Comparison of ENCODE assay signal across 34 cellular contexts in genomic region chr19:1278074-1278473, GRCh38. TPM values are rescaled to one million over a fixed set of nuclear protein-coding genes. Genes with fewer than 3 reads are reported as not detected.
A peak's percentile ranks its signal among the peaks of the same experiment; 100 is the strongest.
DNase-seq lines count a peak whose midpoint lies in the region; ATAC-seq and TF ChIP-seq lines count a peak whose summit lies in the region.
"Had no signal": no experiment of that assay in that cellular context is flagged by ENCODE, and none has a peak within 500 bp of the region (broad histone marks: within the 10 kb centered on the region; RNA-seq: fewer than 3 reads in every experiment).

No MANE protein-coding gene starts in this region.

- no peak overlapping the region for H3K27ac Mint-ChIP-seq in T-helper 1 cell treated with Interleukin-12 subunit alpha and Interleukin-12 subunit beta and Interleukin-4 antibody, amounts not matched to agents 30 μg/mL and 1 μg/mL, for 36 hours
- peak overlapping the region; percentile 45 for H3K27ac Mint-ChIP-seq in stimulated activated naive CD8-positive, alpha-beta T cell treated with anti-CD3 and anti-CD28 coated beads, Interleukin-15, Interleukin-2, amounts not matched to agents 100 ng/mL and 50 ng/mL, for 24 hours
- H3K27ac Mint-ChIP-seq in immature natural killer cell (peak overlapping the region in 3 of 6 donors; percentile 24 to 53 (median 50)), type B pancreatic cell (peak overlapping the region; percentile 53)
- H3K27ac Mint-ChIP-seq: activated CD4-positive, alpha-beta memory T cell treated with anti-CD3 and anti-CD28 coated beads, Interleukin-2, amount 10 ng/mL, durations not matched to agents 7 days and 5 days; natural killer cell treated with Interleukin-12 subunit alpha and Interleukin-12 subunit beta and Interleukin-15 and Interleukin-18, amount 100 ng/mL, for 72 hours had no signal

- H3K4me3 Mint-ChIP-seq in T-helper 1 cell treated with Interleukin-12 subunit alpha and Interleukin-12 subunit beta and Interleukin-4 antibody, amounts not matched to agents 30 μg/mL and 1 μg/mL, for 36 hours: peak overlapping the region; percentile 14
- peak overlapping the region; percentile 45 for H3K4me3 Mint-ChIP-seq in stimulated activated naive CD8-positive, alpha-beta T cell treated with anti-CD3 and anti-CD28 coated beads, Interleukin-15, Interleukin-2, amounts not matched to agents 100 ng/mL and 50 ng/mL, for 24 hours
- peak overlapping the region in 3 of 5 donors; percentile 18 to 40 (median 38) for H3K4me3 Mint-ChIP-seq in immature natural killer cell
- H3K4me3 Mint-ChIP-seq in type B pancreatic cell: peak overlapping the region; percentile 28
- H3K4me3 Mint-ChIP-seq: activated CD4-positive, alpha-beta memory T cell treated with anti-CD3 and anti-CD28 coated beads, Interleukin-2, amount 10 ng/mL, durations not matched to agents 7 days and 5 days; CD14-positive monocyte; natural killer cell treated with Interleukin-12 subunit alpha and Interleukin-12 subunit beta and Interleukin-15 and Interleukin-18, amount 100 ng/mL, for 72 hours had no signal

- ATAC-seq in stimulated activated naive CD8-positive, alpha-beta T cell treated with anti-CD3 and anti-CD28 coated beads, Interleukin-15, Interleukin-2, amounts not matched to agents 100 U/mL and 50 U/mL, for 24 hours: no peak
- ATAC-seq: gastroesophageal sphincter; natural killer cell treated with Interleukin-12 subunit alpha and Interleukin-12 subunit beta and Interleukin-15 and Interleukin-18, amount 100 ng/mL, for 72 hours had no signal

- H3K27me3 Mint-ChIP-seq in T-helper 1 cell treated with Interleukin-12 subunit alpha and Interleukin-12 subunit beta and Interleukin-4 antibody, amounts not matched to agents 30 μg/mL and 1 μg/mL, for 36 hours (ENCODE audit: low read depth): no peaks in the 10 kb centered on the region
- H3K27me3 Mint-ChIP-seq in stimulated activated naive CD8-positive, alpha-beta T cell treated with anti-CD3 and anti-CD28 coated beads, Interleukin-15, Interleukin-2, amounts not matched to agents 100 ng/mL and 50 ng/mL, for 24 hours: no peaks in the 10 kb centered on the region
- H3K27me3 Mint-ChIP-seq in immature natural killer cell (ENCODE audit: low read depth in 3 of 3): peaks cover 3 to 13% (median 6%) of the 10 kb centered on the region in 3 donors
- no peaks in the 10 kb centered on the region for H3K27me3 Mint-ChIP-seq in type B pancreatic cell
- H3K27me3 Mint-ChIP-seq: natural killer cell treated with Interleukin-12 subunit alpha and Interleukin-12 subunit beta and Interleukin-15 and Interleukin-18, amount 100 ng/mL, for 72 hours had no signal

- H3K36me3 ChIP-seq in OCI-LY7 (ENCODE audit: insufficient read depth, low read length): peaks cover 71% of the 10 kb centered on the region

- TF ChIP-seq POLR2A in lower leg skin (IDR thresholded peaks at IDR 0.05): no peak

- intact Hi-C loops in lower leg skin (cut with DNase I; ENCODE audit: low total_unique reads): loop anchor here (5.0 kb wide), 1 partner anchor 169 kb away; no protein-coding TSS in a partner anchor
- intact Hi-C loops in OCI-LY7 (cut with micrococcal nuclease; ENCODE audit: unreplicated experiment): loop anchor here (5.0 kb wide), 1 partner anchor 159 kb away; the partner anchor contains the start of gene RPS15

- POLR2A ChIA-PET in OCI-LY7 (lab: Charles Lee): no interaction called here

- H3K9me3 ChIP-seq in OCI-LY7 (ENCODE audit: low read length): no peaks in the 10 kb centered on the region
- H3K9me3 ChIP-seq: colonic mucosa, gastroesophageal sphincter, testis had no signal

- H3K4me1 Mint-ChIP-seq in T-helper 1 cell treated with Interleukin-12 subunit alpha and Interleukin-12 subunit beta and Interleukin-4 antibody, amounts not matched to agents 30 μg/mL and 1 μg/mL, for 36 hours (ENCODE audit: low read depth): peaks cover 19% of the 10 kb centered on the region
- peaks cover 29% of the 10 kb centered on the region for H3K4me1 Mint-ChIP-seq in stimulated activated naive CD8-positive, alpha-beta T cell treated with anti-CD3 and anti-CD28 coated beads, Interleukin-15, Interleukin-2, amounts not matched to agents 100 ng/mL and 50 ng/mL, for 24 hours (ENCODE audit: low read depth)
- peaks cover 19 to 23% of the 10 kb centered on the region in 2 donors for H3K4me1 Mint-ChIP-seq in immature natural killer cell
- peaks cover 16% of the 10 kb centered on the region for H3K4me1 Mint-ChIP-seq in type B pancreatic cell (ENCODE audit: unreplicated experiment)

- TF ChIP-seq CTCF in type B pancreatic cell (conservative IDR thresholded peaks at IDR 0.05): no peak
- no peak for TF ChIP-seq CTCF in lower leg skin (IDR thresholded peaks at IDR 0.05)
- no peak for TF ChIP-seq CTCF in OCI-LY7 (conservative IDR thresholded peaks at IDR 0.05; ENCODE audit: low read length)

- CTCF ChIA-PET in OCI-LY7 (lab: Charles Lee; ENCODE audit: unreplicated experiment): interaction anchor here (0.5 kb wide), 1 partner anchor 369 kb away, joined by 5 read pairs; no protein-coding TSS in a partner anchor

- H3K27ac ChIP-seq in OCI-LY7 (ENCODE audit: low read depth, low read length, poor library complexity, severe bottlenecking): no peak overlapping the region
- H3K27ac ChIP-seq: cardiac muscle cell, colonic mucosa, gastroesophageal sphincter, hepatocyte, parathyroid adenoma, skin epidermis, testis had no signal

- no TSS peak for BruUV-seq in OCI-LY7 (replicated peaks; lab: Mats Ljungman, UMichigan)

- H3K9me2 ChIP-seq in OCI-LY7 (ENCODE audit: insufficient read depth, low read length): no peaks in the 10 kb centered on the region

- WGBS in lower leg skin, 2 donors: 75 to 81% methylated on average over 12 of the region's 12 CpGs

- no peak overlapping the region for H2AFZ ChIP-seq in OCI-LY7 (ENCODE audit: low read length)
- H2AFZ ChIP-seq: hepatocyte, parathyroid adenoma had no signal

- peaks cover 18% of the 10 kb centered on the region for H3K36me3 Mint-ChIP-seq in T-helper 1 cell treated with Interleukin-12 subunit alpha and Interleukin-12 subunit beta and Interleukin-4 antibody, amounts not matched to agents 30 μg/mL and 1 μg/mL, for 36 hours (ENCODE audit: low read depth)
- peaks cover 25% of the 10 kb centered on the region for H3K36me3 Mint-ChIP-seq in stimulated activated naive CD8-positive, alpha-beta T cell treated with anti-CD3 and anti-CD28 coated beads, Interleukin-15, Interleukin-2, amounts not matched to agents 100 ng/mL and 50 ng/mL, for 24 hours (ENCODE audit: low read depth)
- H3K36me3 Mint-ChIP-seq in immature natural killer cell (peaks cover 5 to 13% (median 10%) of the 10 kb centered on the region in 3 donors), type B pancreatic cell (peaks cover 5% of the 10 kb centered on the region)

- no peak overlapping the region for H3K4me2 ChIP-seq in OCI-LY7 (ENCODE audit: low read length)
- H3K4me2 ChIP-seq: hepatocyte had no signal

- no peaks in the 10 kb centered on the region for H3K9me3 Mint-ChIP-seq in T-helper 1 cell treated with Interleukin-12 subunit alpha and Interleukin-12 subunit beta and Interleukin-4 antibody, amounts not matched to agents 30 μg/mL and 1 μg/mL, for 36 hours
- no peaks in the 10 kb centered on the region for H3K9me3 Mint-ChIP-seq in stimulated activated naive CD8-positive, alpha-beta T cell treated with anti-CD3 and anti-CD28 coated beads, Interleukin-15, Interleukin-2, amounts not matched to agents 100 ng/mL and 50 ng/mL, for 24 hours
- no peaks in the 10 kb centered on the region for H3K9me3 Mint-ChIP-seq in immature natural killer cell
- H3K9me3 Mint-ChIP-seq in type B pancreatic cell: no peaks in the 10 kb centered on the region
- H3K9me3 Mint-ChIP-seq: activated CD4-positive, alpha-beta memory T cell treated with anti-CD3 and anti-CD28 coated beads, Interleukin-2, amount 10 ng/mL, durations not matched to agents 7 days and 5 days; natural killer cell treated with Interleukin-12 subunit alpha and Interleukin-12 subunit beta and Interleukin-15 and Interleukin-18, amount 100 ng/mL, for 72 hours had no signal

- peaks cover 29% of the 10 kb centered on the region for H3K4me1 ChIP-seq in OCI-LY7 (ENCODE audit: insufficient read depth, low read length, poor library complexity, severe bottlenecking)

- DNase-seq in T-helper 1 cell (no peak), immature natural killer cell (no peak), type B pancreatic cell (ENCODE audit: extremely low spot score, unreplicated experiment) (no peak), lower leg skin (ENCODE audit: low spot score in 2 of 2) (no peak), OCI-LY7 (ENCODE audit: low spot score) (no peak)
- DNase-seq in stimulated activated naive CD8-positive, alpha-beta T cell treated with anti-CD3 and anti-CD28 coated beads, Interleukin-15, Interleukin-2, amounts not matched to agents 100 U/mL and 50 U/mL, for 24 hours: no peak
- DNase-seq: 8988T; activated CD4-positive, alpha-beta memory T cell treated with anti-CD3 and anti-CD28 coated beads, Interleukin-2, amount 10 ng/mL, durations not matched to agents 7 days and 5 days; activated gamma-delta T cell; anterior cingulate cortex; Calu3; colonic mucosa; DMS79 treated with DMSO at 0.1 percent for 48 hours; effector CD8-positive, alpha-beta T cell; GDM1; MV-4-11; NCI-H1436 treated with DMSO at 0.1 percent for 48 hours; NCI-H2107; NCI-H446 treated with DMSO at 0.1 percent for 48 hours; NCI-H82; RPMI8226; stimulated activated naive CD4-positive, alpha-beta T cell; testis had no signal

- no peak overlapping the region for H3K4me3 ChIP-seq in lower leg skin (ENCODE audit: low read depth, poor library complexity, severe bottlenecking)
- no peak overlapping the region for H3K4me3 ChIP-seq in OCI-LY7 (ENCODE audit: low read depth, low read length, poor library complexity, severe bottlenecking)
- H3K4me3 ChIP-seq: cardiac muscle cell, colonic mucosa, gastroesophageal sphincter, hepatocyte, lung, skin epidermis, testis had no signal

- H4K20me1 ChIP-seq in OCI-LY7 (ENCODE audit: insufficient read depth, low read length): no peaks in the 10 kb centered on the region

- peaks cover 27% of the 10 kb centered on the region; the same call in 1 of the 2 replicates for H3K79me2 ChIP-seq in OCI-LY7 (ENCODE audit: insufficient read depth, low read depth, low read length)

RNA-seq across cellular contexts. Expression of gene FAM174C, which starts 2.7 kb away (rescaled TPM):
- 10 to 100 TPM; 50.5 to 98.4 (median 86.9) TPM for polyA plus RNA-seq in immature natural killer cell
- total RNA-seq in type B pancreatic cell (ENCODE audit: low replicate concordance): 30.6 and 36.4 TPM in 2 replicates
- total RNA-seq in lower leg skin: 10 to 100 TPM; 66.3 to 74.1 (median 68.8) TPM
- total RNA-seq in OCI-LY7 (2014; rRNA removed; shearing (Covaris generic)): 52.6 and 53.2 TPM in 2 replicates
- 79.8 and 81.5 TPM in 2 replicates for total RNA-seq in OCI-LY7 (2022)

RNA-seq across cellular contexts. Expression of gene EFNA2, which starts 7.6 kb away (rescaled TPM):
- not detected for polyA plus RNA-seq in immature natural killer cell
- total RNA-seq in type B pancreatic cell (ENCODE audit: low replicate concordance) (5.1 and 17.6 TPM in 2 replicates), lower leg skin (not detected), OCI-LY7 (2022) (not detected in 2 replicates)
- not detected in 2 replicates for total RNA-seq in OCI-LY7 (2014; rRNA removed; shearing (Covaris generic))
- total RNA-seq: activated CD4-positive, alpha-beta memory T cell treated with anti-CD3 and anti-CD28 coated beads, Interleukin-2, amount 10 ng/mL, durations not matched to agents 7 days and 5 days; gastroesophageal sphincter; mononuclear cell; natural killer cell treated with Interleukin-12 subunit alpha and Interleukin-12 subunit beta and Interleukin-15 and Interleukin-18, amount 100 ng/mL, for 72 hours had no signal
- polyA plus RNA-seq: CD14-positive monocyte, lung had no signal

RNA-seq across cellular contexts. Expression of gene CIRBP, which starts 8.9 kb away (rescaled TPM):
- polyA plus RNA-seq in immature natural killer cell: 100 to 1,000 TPM; 146 to 246 (median 197) TPM
- 316 and 421 TPM in 2 replicates for total RNA-seq in type B pancreatic cell (ENCODE audit: low replicate concordance)
- total RNA-seq in lower leg skin: 100 to 1,000 TPM; 496 to 546 (median 545) TPM
- 278 and 287 TPM in 2 replicates for total RNA-seq in OCI-LY7 (2014; rRNA removed; shearing (Covaris generic))
- total RNA-seq in OCI-LY7 (2022): 309 and 321 TPM in 2 replicates

RNA-seq across cellular contexts. Expression of gene MIDN, which starts 29.7 kb away (rescaled TPM):
- 10 to 100 TPM in 2 of 3 donors, 1 to 10 TPM in 1; 4.9 to 16.0 (median 10.8) TPM for polyA plus RNA-seq in immature natural killer cell
- 122 and 127 TPM in 2 replicates for total RNA-seq in type B pancreatic cell (ENCODE audit: low replicate concordance)
- 100 to 1,000 TPM in 1 of 4 donors, 10 to 100 TPM in 3; 59.7 to 119 (median 78.7) TPM for total RNA-seq in lower leg skin
- total RNA-seq in OCI-LY7 (2014; rRNA removed; shearing (Covaris generic)): 11.7 and 20.3 TPM in 2 replicates
- 70.9 and 75.8 TPM in 2 replicates for total RNA-seq in OCI-LY7 (2022)

RNA-seq across cellular contexts. Expression of gene ATP5F1D, which starts 36.5 kb away (rescaled TPM):
- 100 to 1,000 TPM; 145 to 310 (median 303) TPM for polyA plus RNA-seq in immature natural killer cell
- total RNA-seq in type B pancreatic cell (ENCODE audit: low replicate concordance) (165 and 197 TPM in 2 replicates), lower leg skin (100 to 1,000 TPM; 121 to 198 (median 146) TPM), OCI-LY7 (2022) (207 and 266 TPM in 2 replicates)
- 51.8 and 82.1 TPM in 2 replicates for total RNA-seq in OCI-LY7 (2014; rRNA removed; shearing (Covaris generic))
